Comparison of ENCODE assay signal across 8 cellular contexts in the genomic region with DNA sequence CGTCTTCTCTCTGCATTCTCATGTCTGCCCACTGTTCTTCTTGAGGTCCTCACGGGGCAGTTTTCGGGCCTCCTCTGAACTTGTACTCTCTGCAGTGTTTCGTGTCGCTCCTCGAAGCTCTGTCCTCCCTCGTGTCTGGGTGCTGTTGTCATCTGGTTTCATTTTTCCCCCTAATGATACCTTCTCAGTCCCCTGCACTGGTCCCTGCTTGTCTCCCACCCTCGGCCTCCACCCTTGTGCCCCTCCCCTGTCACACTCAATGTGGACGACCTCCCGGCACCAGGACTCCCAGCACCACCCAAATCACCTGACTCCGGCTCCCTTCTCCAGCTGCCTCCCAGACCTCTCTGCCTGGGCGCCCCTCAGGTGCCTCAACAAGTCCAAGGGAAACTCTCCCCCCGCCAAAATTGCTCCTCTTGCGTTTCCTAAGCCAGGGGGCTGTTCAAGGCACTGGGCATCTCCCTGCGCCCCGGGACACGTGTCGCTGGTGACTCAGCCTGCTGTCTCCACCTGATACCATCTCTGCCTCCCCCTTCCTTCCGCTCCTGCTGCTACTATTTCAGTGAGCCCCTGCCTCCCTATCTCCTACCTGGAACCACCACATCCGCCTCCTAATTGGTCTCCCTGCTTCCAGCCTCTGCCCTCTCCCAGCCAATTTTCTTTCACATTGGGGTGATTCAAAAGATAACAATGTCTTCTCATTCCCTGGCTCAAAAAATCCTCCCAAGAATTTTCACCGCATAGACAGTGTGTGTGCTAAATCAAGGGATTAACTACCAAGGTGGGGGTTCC. TPM values are rescaled to one million over a fixed set of nuclear protein-coding genes. Genes with fewer than 3 reads are reported as not detected.
DNase-seq lines count a peak whose midpoint lies in the region; ATAC-seq, FAIRE-seq and TF ChIP-seq lines count a peak whose summit lies in the region.

No MANE protein-coding gene starts in this region.

- H3K9ac ChIP-seq in kidney (ENCODE audit: low read length in 2 of 2) (no peak overlapping the region), stomach smooth muscle (ENCODE audit: low read length in 2 of 2) (peak overlapping the region; percentile 68 to 74)

- H3K4me1 ChIP-seq in kidney (ENCODE audit: control insufficient read depth in 1 of 2, insufficient read depth in 1 of 2, low read depth in 1 of 2, low read length in 2 of 2) (peaks cover 8 to 9% of the 10 kb centered on the region in 2 donors), stomach smooth muscle (ENCODE audit: control insufficient read depth, insufficient read depth, low read length) (peaks cover 89% of the 10 kb centered on the region)

- no peak for ATAC-seq in GM18502 (IDR thresholded peaks at IDR 0.05; ENCODE audit: poor library complexity, unreplicated experiment)

- no peak for FAIRE-seq in kidney (lab: Jason Lieb, UNC)

- DNase-seq in activated CD4-positive, CD25-positive, alpha-beta regulatory T cell treated with anti-CD3 and anti-CD28 coated beads, Interleukin-2, amount 50 U/mL, for 16 hours (ENCODE audit: low read depth, low spot score), result peak; percentile 16
- DNase-seq in activated CD4-positive, CD25-positive, alpha-beta regulatory T cell treated with anti-CD3 and anti-CD28 coated beads, Interleukin-2, amount 50 U/mL, for 72 hours, result no peak
- peak; percentile 86 for DNase-seq in activated effector memory CD4-positive, alpha-beta T cell treated with anti-CD3 and anti-CD28 coated beads, Interleukin-2, amount 50 U/mL, for 16 hours
- DNase-seq in kidney (peak; percentile 73), anterior cingulate cortex (lab: John Stamatoyannopoulos, UW) (no peak)
- DNase-seq in NK-92 treated with Interleukin-12 subunit alpha and Interleukin-12 subunit beta, amount 100 ng/mL, for 24 hours (lab: John Stamatoyannopoulos, UW), result no peak

- H3K4me3 ChIP-seq in kidney (ENCODE audit: low read length in 2 of 2) (no peak overlapping the region), stomach smooth muscle (ENCODE audit: low read length in 2 of 2) (peak overlapping the region; percentile 47 to 57)

- H3K9me3 ChIP-seq in kidney (ENCODE audit: control insufficient read depth in 1 of 2, low read length in 2 of 2), result no peaks in the 10 kb centered on the region
- H3K9me3 ChIP-seq in stomach smooth muscle (ENCODE audit: control insufficient read depth in 2 of 2, low read length in 2 of 2), result no peaks in the 10 kb centered on the region

- H3K27ac ChIP-seq in kidney (ENCODE audit: low read depth in 2 of 2, low read length in 2 of 2) (no peak overlapping the region), stomach smooth muscle (ENCODE audit: low read length) (peak overlapping the region; percentile 100)

- H3K36me3 ChIP-seq in kidney (ENCODE audit: control insufficient read depth in 1 of 2, insufficient read depth in 2 of 2, low read length in 2 of 2) (no peaks in the 10 kb centered on the region), stomach smooth muscle (ENCODE audit: control insufficient read depth in 2 of 2, insufficient read depth in 2 of 2, low read length in 2 of 2) (no peaks in the 10 kb centered on the region)

- no peaks in the 10 kb centered on the region for H3K27me3 ChIP-seq in stomach smooth muscle (ENCODE audit: control insufficient read depth in 1 of 2, insufficient read depth in 2 of 2, low read length in 2 of 2)

- TF ChIP-seq CTCF in kidney (IDR thresholded peaks at IDR 0.05; ENCODE audit: borderline replicate concordance, extremely low read depth, insufficient read depth), result no peak

- intact Hi-C loops in kidney (cut with DNase I), result no loop called here

RNA-seq across cellular contexts. Expression of a gene that starts 49.5 kb away (rescaled TPM):
- total RNA-seq in kidney, result 12.6 TPM
- 4.6 TPM for polyA plus RNA-seq in kidney (ENCODE audit: insufficient read depth, low read depth, low replicate concordance)

Comparison
In these comparisons a context has a peak if more than half of its experiments do, and no peak if none do; other contexts are left out.
1. DNase-seq: peak in activated CD4-positive, CD25-positive, alpha-beta regulatory T cell treated with anti-CD3 and anti-CD28 coated beads, Interleukin-2, amount 50 U/mL, for 16 hours (single experiment), activated effector memory CD4-positive, alpha-beta T cell treated with anti-CD3 and anti-CD28 coated beads, Interleukin-2, amount 50 U/mL, for 16 hours (single experiment) and kidney (single experiment); none in activated CD4-positive, CD25-positive, alpha-beta regulatory T cell treated with anti-CD3 and anti-CD28 coated beads, Interleukin-2, amount 50 U/mL, for 72 hours (single experiment), anterior cingulate cortex (0 of 58) and NK-92 treated with Interleukin-12 subunit alpha and Interleukin-12 subunit beta, amount 100 ng/mL, for 24 hours (single experiment).
2. H3K4me3 ChIP-seq: peak in stomach smooth muscle (2 of 2); none in kidney (0 of 2).
3. H3K9ac ChIP-seq: peak in stomach smooth muscle (2 of 2); none in kidney (0 of 2).